7 cellular contexts compared by ENCODE assay signal in the genomic region with DNA sequence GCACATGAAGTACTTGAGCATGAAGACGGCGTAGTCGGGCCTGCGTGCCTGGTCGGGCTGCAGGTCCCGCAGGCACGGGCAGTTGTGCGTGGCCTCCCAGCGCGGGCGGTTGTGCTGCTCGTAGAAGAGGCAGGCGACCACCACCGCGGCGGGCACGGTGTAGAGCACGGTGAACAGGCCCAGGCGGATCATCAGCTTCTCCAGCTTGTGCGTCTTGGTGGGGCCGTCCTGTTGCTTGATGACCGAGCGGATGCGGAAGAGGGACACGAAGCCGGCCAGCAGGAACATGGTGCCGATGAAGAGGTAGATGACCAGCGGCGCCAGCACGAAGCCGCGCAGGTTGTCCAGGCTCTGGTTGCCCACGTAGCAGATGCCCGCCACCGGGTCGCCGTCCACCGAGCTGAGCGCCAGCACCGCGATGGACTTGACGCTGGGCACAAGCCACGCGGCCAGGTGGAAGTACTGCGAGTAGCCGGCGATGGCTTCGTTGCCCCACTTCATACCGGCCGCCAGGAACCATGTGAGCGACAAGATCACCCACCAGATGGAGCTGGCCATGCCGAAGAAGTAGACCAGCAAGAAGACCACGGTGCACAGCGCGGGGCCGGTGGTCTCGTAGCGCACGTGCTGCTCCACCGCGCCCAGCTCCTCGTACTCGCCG.
A peak's percentile ranks its signal among the peaks of the same experiment; 100 is the strongest.
DNase-seq lines count a peak whose midpoint lies in the region; ATAC-seq lines count a peak whose summit lies in the region.

No MANE protein-coding gene starts in this region.

- no peak overlapping the region for H3K27ac ChIP-seq in iPS-18a (ENCODE audit: low read length)

- H3K4me1 ChIP-seq in iPS-18a (ENCODE audit: control insufficient read depth, low read depth, low read length): peaks cover 36% of the 10 kb centered on the region

- H3K4me3 Mint-ChIP-seq in activated naive CD8-positive, alpha-beta T cell: peak overlapping the region; percentile 76
- H3K4me3 Mint-ChIP-seq in stimulated activated naive B cell treated with anti-CD40 and anti-IgM and Interleukin-4, amounts not matched to agents 10 μg/mL and 1 μg/mL and 100 μg/mL, for 72 hours: peak overlapping the region; percentile 69 to 73

- H3K4me1 Mint-ChIP-seq in activated naive CD8-positive, alpha-beta T cell (ENCODE audit: low read depth): peaks cover 36% of the 10 kb centered on the region
- peaks cover 17 to 45% of the 10 kb centered on the region in 2 donors for H3K4me1 Mint-ChIP-seq in stimulated activated naive B cell treated with anti-CD40 and anti-IgM and Interleukin-4, amounts not matched to agents 10 μg/mL and 1 μg/mL and 100 μg/mL, for 72 hours

- H3K27me3 Mint-ChIP-seq in activated naive CD8-positive, alpha-beta T cell: peaks cover 35% of the 10 kb centered on the region
- H3K27me3 Mint-ChIP-seq in stimulated activated naive B cell treated with anti-CD40 and anti-IgM and Interleukin-4, amounts not matched to agents 10 μg/mL and 1 μg/mL and 100 μg/mL, for 72 hours: peaks cover 41 to 73% of the 10 kb centered on the region in 2 donors

- ATAC-seq in stimulated activated naive B cell treated with anti-CD40 and anti-IgM and Interleukin-4, amounts not matched to agents 10 μg/mL and 1 μg/mL and 100 μg/mL, for 72 hours (replicated peaks): no peak
- no peak for ATAC-seq in GM18907 (IDR thresholded peaks at IDR 0.05; ENCODE audit: unreplicated experiment)

- peak; percentile 41 for DNase-seq in HCEC 1CT
- DNase-seq in stimulated activated naive B cell treated with anti-CD40 and anti-IgM and Interleukin-4, amounts not matched to agents 10 μg/mL and 1 μg/mL and 100 μg/mL, for 72 hours: no peak
- no peak for DNase-seq in central memory CD4-positive, alpha-beta T cell
- no peak for DNase-seq in NCI-H187 treated with DMSO at 0.1 percent for 48 hours (lab: John Stamatoyannopoulos, UW)

- H3K27ac Mint-ChIP-seq in activated naive CD8-positive, alpha-beta T cell: no peak overlapping the region
- H3K27ac Mint-ChIP-seq in stimulated activated naive B cell treated with anti-CD40 and anti-IgM and Interleukin-4, amounts not matched to agents 10 μg/mL and 1 μg/mL and 100 μg/mL, for 72 hours: no peak overlapping the region

- H3K36me3 Mint-ChIP-seq in activated naive CD8-positive, alpha-beta T cell: no peaks in the 10 kb centered on the region
- no peaks in the 10 kb centered on the region for H3K36me3 Mint-ChIP-seq in stimulated activated naive B cell treated with anti-CD40 and anti-IgM and Interleukin-4, amounts not matched to agents 10 μg/mL and 1 μg/mL and 100 μg/mL, for 72 hours

- no peak overlapping the region for H3K9ac ChIP-seq in iPS-18a (ENCODE audit: low read length)

- H3K27me3 ChIP-seq in iPS-18a (ENCODE audit: control insufficient read depth, insufficient read depth, low read length): peaks cover 26% of the 10 kb centered on the region

- no peaks in the 10 kb centered on the region for H3K9me3 ChIP-seq in iPS-18a (ENCODE audit: control insufficient read depth, low read depth, low read length)

- H3K9me3 Mint-ChIP-seq in activated naive CD8-positive, alpha-beta T cell (ENCODE audit: low read depth): no peaks in the 10 kb centered on the region
- no peaks in the 10 kb centered on the region for H3K9me3 Mint-ChIP-seq in stimulated activated naive B cell treated with anti-CD40 and anti-IgM and Interleukin-4, amounts not matched to agents 10 μg/mL and 1 μg/mL and 100 μg/mL, for 72 hours

- H3K4me3 ChIP-seq in iPS-18a (ENCODE audit: low read length): peak overlapping the region; percentile 53

- no peaks in the 10 kb centered on the region for H3K36me3 ChIP-seq in iPS-18a (ENCODE audit: control insufficient read depth, low read depth, low read length)
